1 cellular context compared by ENCODE assay signal in genomic region chr7:80105706-80106408, GRCh38.
TF ChIP-seq lines count a peak whose summit lies in the region.

No MANE protein-coding gene starts in this region.

TF ChIP-seq in HepG2, 621 proteins besides CTCF, POLR2A, EP300 and RAD21 (continued from another document):
- TF ChIP-seq MTF2 (CRISPR knock-in tag; IDR thresholded peaks at IDR 0.05; ENCODE audit: borderline replicate concordance), result no peak
